25 cellular contexts compared by ENCODE assay signal in the genomic region with DNA sequence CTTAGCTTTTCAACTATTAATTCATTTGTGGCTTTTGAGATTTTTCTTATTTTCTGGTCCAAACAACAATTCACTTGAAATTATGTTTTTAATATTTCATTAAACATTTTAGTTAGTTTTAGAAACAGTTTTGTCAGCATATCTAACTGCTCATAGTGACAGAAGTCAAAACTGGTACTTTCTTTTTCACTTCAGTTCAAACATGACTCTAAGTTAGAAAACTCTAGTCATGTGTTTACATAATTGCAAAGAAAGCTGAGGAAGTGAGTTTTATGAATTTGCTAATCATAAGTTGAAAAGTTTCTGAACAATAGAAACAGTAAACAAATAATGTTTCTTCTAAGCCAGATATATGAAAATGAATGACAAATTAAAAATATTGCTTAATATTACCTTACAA.
"Had no signal": no experiment of that assay in that cellular context is flagged by ENCODE, and none has a peak within 500 bp of the region (broad histone marks: within the 10 kb centered on the region; RNA-seq: fewer than 3 reads in every experiment).

No MANE protein-coding gene starts in this region.

- H3K27me3 Mint-ChIP-seq: activated CD4-positive, alpha-beta T cell treated with anti-CD3 and anti-CD28 coated beads, Interleukin-2, amount 10 ng/mL, durations not matched to agents 24 days and 14 days; activated CD8-positive, alpha-beta T cell treated with anti-CD3 and anti-CD28 coated beads for 36 hours had no signal

- H3K36me3 ChIP-seq: adrenal gland, breast epithelium had no signal

- FAIRE-seq: astrocyte, TTC549 had no signal

- DNase-seq: activated CD4-positive, alpha-beta T cell treated with anti-CD3 and anti-CD28 coated beads, Interleukin-2, amount 10 ng/mL, durations not matched to agents 24 days and 14 days; activated CD4-positive, alpha-beta T cell treated with anti-CD3 and anti-CD28 coated beads, Interleukin-2, amount 50 U/mL, for 4 hours; activated CD8-positive, alpha-beta T cell treated with anti-CD3 and anti-CD28 coated beads for 36 hours; activated gamma-delta T cell; activated naive CD4-positive, alpha-beta T cell treated with Interleukin-2 at 50 U/mL for 16 hours; activated T-cell treated with anti-CD3 and anti-CD28 coated beads, Interleukin-2, amount 50 U/mL, for 1 hour; adrenal gland; body of pancreas; NCI-H1105; NCI-H1417 treated with DMSO at 0.1 percent for 48 hours; NCI-H187 treated with DMSO at 0.1 percent for 48 hours; NCI-H2081; NCI-H2171 treated with DMSO at 0.1 percent for 48 hours; NCI-H226; NCI-H446 treated with DMSO at 0.1 percent for 48 hours; NCI-H524; NCI-H69; NCI-H82; Right ventricle myocardium superior had no signal

- H3K27ac Mint-ChIP-seq: activated CD4-positive, alpha-beta T cell treated with anti-CD3 and anti-CD28 coated beads, Interleukin-2, amount 10 ng/mL, durations not matched to agents 24 days and 14 days; activated CD8-positive, alpha-beta T cell treated with anti-CD3 and anti-CD28 coated beads for 36 hours; activated naive CD4-positive, alpha-beta T cell treated with anti-CD3 and anti-CD28 coated beads, Interleukin-2, amount 50 U/mL, for 72 hours; activated T-helper 2 cell treated with anti-CD3 and anti-CD28 coated beads, Interferon-gamma antibody, Interleukin-2, Interleukin-4, amounts not matched to agents 10 μg/mL and 5 μg/mL and 100 μg/mL, durations not matched to agents 14 hours and 24 hours and 36 hours; T-helper 2 cell treated with Interferon-gamma antibody and Interleukin-4, amounts not matched to agents 5 μg/mL and 100 μg/mL, for 36 hours had no signal

- H3K9me3 Mint-ChIP-seq: activated CD4-positive, alpha-beta T cell treated with anti-CD3 and anti-CD28 coated beads, Interleukin-2, amount 10 ng/mL, durations not matched to agents 24 days and 14 days had no signal

- H3K27me3 ChIP-seq: adrenal gland, body of pancreas, breast epithelium had no signal

- H3K36me3 Mint-ChIP-seq: activated naive CD4-positive, alpha-beta T cell treated with anti-CD3 and anti-CD28 coated beads, Interleukin-2, amount 50 U/mL, for 72 hours had no signal

- H3K4me3 Mint-ChIP-seq: activated CD4-positive, alpha-beta T cell treated with anti-CD3 and anti-CD28 coated beads, Interleukin-2, amount 10 ng/mL, durations not matched to agents 24 days and 14 days; activated CD8-positive, alpha-beta T cell treated with anti-CD3 and anti-CD28 coated beads for 36 hours; T-helper 2 cell treated with Interferon-gamma antibody and Interleukin-4, amounts not matched to agents 5 μg/mL and 100 μg/mL, for 36 hours had no signal

- H3K27ac ChIP-seq: adrenal gland, body of pancreas, breast epithelium had no signal

- H3K4me1 ChIP-seq: adrenal gland, body of pancreas, breast epithelium had no signal

- H3K4me1 Mint-ChIP-seq: activated CD4-positive, alpha-beta T cell treated with anti-CD3 and anti-CD28 coated beads, Interleukin-2, amount 10 ng/mL, durations not matched to agents 24 days and 14 days had no signal

- H3K4me3 ChIP-seq: adrenal gland, body of pancreas, breast epithelium had no signal

- ATAC-seq: activated CD8-positive, alpha-beta T cell treated with anti-CD3 and anti-CD28 coated beads for 36 hours; activated naive CD4-positive, alpha-beta T cell treated with anti-CD3 and anti-CD28 coated beads, Interleukin-2, amount 50 U/mL, for 72 hours; body of pancreas had no signal

- H3K9me3 ChIP-seq: adrenal gland, body of pancreas, breast epithelium had no signal
